ENCODE assay signal across 30 cellular contexts in genomic region chr18:78554944-78555608, GRCh38.
"Had no signal": no experiment of that assay in that cellular context is flagged by ENCODE, and none has a peak within 500 bp of the region (broad histone marks: within the 10 kb centered on the region; RNA-seq: fewer than 3 reads in every experiment).

No MANE protein-coding gene starts in this region.

- H3K9me3 ChIP-seq: adrenal gland, body of pancreas, colonic mucosa had no signal

- H3K4me3 ChIP-seq: adrenal gland, body of pancreas, cardiac muscle cell, colonic mucosa, gastrocnemius medialis, heart left ventricle had no signal

- H3K27me3 ChIP-seq: adrenal gland, body of pancreas, cardiac muscle cell, colonic mucosa, foreskin keratinocyte, gastrocnemius medialis had no signal

- H3K36me3 ChIP-seq: adrenal gland, cardiac muscle cell, colonic mucosa, gastrocnemius medialis, heart left ventricle, WERI-Rb-1 had no signal

- H3K4me1 ChIP-seq: adrenal gland, body of pancreas, colonic mucosa, foreskin keratinocyte, gastrocnemius medialis, heart left ventricle had no signal

- DNase-seq: activated B cell treated with CpG ODN at 0.5 μM for 24 hours; activated CD4-positive, alpha-beta T cell treated with anti-CD3 and anti-CD28 coated beads for 48 hours; activated CD4-positive, alpha-beta T cell treated with anti-CD3 and anti-CD28 coated beads, Interleukin-2, amount 50 U/mL, for 1 hour; activated CD4-positive, alpha-beta T cell treated with anti-CD3 and anti-CD28 coated beads, Interleukin-2, amount 50 U/mL, for 48 hours; activated CD8-positive, alpha-beta memory T cell treated with anti-CD3 and anti-CD28 coated beads for 24 hours; activated CD8-positive, alpha-beta T cell treated with anti-CD3 and anti-CD28 coated beads for 36 hours; activated effector memory CD4-positive, alpha-beta T cell treated with anti-CD3 and anti-CD28 coated beads, Interleukin-2, amount 50 U/mL, for 16 hours; activated naive CD4-positive, alpha-beta T cell treated with anti-CD3 and anti-CD28 coated beads for 36 hours; activated naive CD8-positive, alpha-beta T cell treated with anti-CD3 and anti-CD28 coated beads for 36 hours; activated naive CD8-positive, alpha-beta T cell treated with anti-CD3 and anti-CD28 coated beads, Interleukin-2, amount 50 U/mL, for 24 hours; activated T-cell treated with anti-CD3 and anti-CD28 coated beads, Interleukin-2, amount 50 U/mL, for 4 hours; adrenal gland; amygdala; body of pancreas; central memory CD4-positive, alpha-beta T cell; cerebellar nuclear complex; colonic mucosa; effector CD8-positive, alpha-beta T cell; foreskin keratinocyte; gastrocnemius medialis; glutamatergic neuron; heart left ventricle; T-helper 1 cell; T-helper 17 cell; T1000; WERI-Rb-1 had no signal

- FAIRE-seq: endometrium, endothelial cell of umbilical vein had no signal

- H3K27ac ChIP-seq: adrenal gland, body of pancreas, cardiac muscle cell, colonic mucosa, epithelial cell of prostate, foreskin keratinocyte, gastrocnemius medialis, heart left ventricle, WERI-Rb-1 had no signal
